ENCODE assay signal across 1 cellular context in the genomic region with DNA sequence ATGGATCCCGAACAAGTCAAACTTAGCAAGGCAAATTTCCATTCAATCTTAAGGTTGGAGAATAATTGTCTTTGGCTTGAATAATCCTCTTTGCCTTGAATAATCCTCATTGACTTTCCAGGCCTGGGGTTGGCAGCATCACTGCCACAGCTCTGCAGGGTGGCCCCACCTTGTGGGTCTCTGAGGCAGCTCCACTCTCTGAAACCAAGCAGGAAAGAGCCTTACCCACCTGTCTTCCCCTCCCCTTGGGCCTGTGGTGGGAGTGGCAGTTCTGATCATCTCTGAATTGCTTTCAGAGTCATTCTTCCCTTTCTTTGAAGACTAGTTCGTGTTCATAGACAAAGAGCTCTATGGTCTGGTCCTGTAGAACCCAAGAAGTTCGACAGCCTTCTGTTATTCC.
TF ChIP-seq lines count a peak whose summit lies in the region.

No MANE protein-coding gene starts in this region.

TF ChIP-seq in WTC11, 78 proteins besides CTCF, POLR2A, EP300 and RAD21 (continued from another document):
- TF ChIP-seq, protein P1, sequence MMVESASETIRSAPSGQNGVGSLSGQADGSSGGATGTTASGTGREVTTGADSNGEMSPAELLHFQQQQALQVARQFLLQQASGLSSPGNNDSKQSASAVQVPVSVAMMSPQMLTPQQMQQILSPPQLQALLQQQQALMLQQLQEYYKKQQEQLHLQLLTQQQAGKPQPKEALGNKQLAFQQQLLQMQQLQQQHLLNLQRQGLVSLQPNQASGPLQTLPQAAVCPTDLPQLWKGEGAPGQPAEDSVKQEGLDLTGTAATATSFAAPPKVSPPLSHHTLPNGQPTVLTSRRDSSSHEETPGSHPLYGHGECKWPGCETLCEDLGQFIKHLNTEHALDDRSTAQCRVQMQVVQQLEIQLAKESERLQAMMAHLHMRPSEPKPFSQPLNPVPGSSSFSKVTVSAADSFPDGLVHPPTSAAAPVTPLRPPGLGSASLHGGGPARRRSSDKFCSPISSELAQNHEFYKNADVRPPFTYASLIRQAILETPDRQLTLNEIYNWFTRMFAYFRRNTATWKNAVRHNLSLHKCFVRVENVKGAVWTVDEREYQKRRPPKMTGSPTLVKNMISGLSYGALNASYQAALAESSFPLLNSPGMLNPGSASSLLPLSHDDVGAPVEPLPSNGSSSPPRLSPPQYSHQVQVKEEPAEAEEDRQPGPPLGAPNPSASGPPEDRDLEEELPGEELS (CRISPR knock-in tag; IDR thresholded peaks at IDR 0.05) = no peak
- TF ChIP-seq TEAD4 (CRISPR knock-in tag; IDR thresholded peaks at IDR 0.05) (no peak), SMAD4 (CRISPR knock-in tag; IDR thresholded peaks at IDR 0.05) (no peak), KAT7 (CRISPR knock-in tag; IDR thresholded peaks at IDR 0.05; ENCODE audit: borderline replicate concordance) (no peak)
- TF ChIP-seq, protein P2, sequence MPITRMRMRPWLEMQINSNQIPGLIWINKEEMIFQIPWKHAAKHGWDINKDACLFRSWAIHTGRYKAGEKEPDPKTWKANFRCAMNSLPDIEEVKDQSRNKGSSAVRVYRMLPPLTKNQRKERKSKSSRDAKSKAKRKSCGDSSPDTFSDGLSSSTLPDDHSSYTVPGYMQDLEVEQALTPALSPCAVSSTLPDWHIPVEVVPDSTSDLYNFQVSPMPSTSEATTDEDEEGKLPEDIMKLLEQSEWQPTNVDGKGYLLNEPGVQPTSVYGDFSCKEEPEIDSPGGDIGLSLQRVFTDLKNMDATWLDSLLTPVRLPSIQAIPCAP (CRISPR knock-in tag; IDR thresholded peaks at IDR 0.05) = no peak
